ENCODE assay signal across 2 cellular contexts in genomic region chr1:154115180-154115579, GRCh38.
A peak's percentile ranks its signal among the peaks of the same experiment; 100 is the strongest.
TF ChIP-seq lines count a peak whose summit lies in the region.

No MANE protein-coding gene starts in this region.

TF ChIP-seq in liver, 16 proteins besides CTCF, POLR2A, EP300 and RAD21:
- TF ChIP-seq GABPA (IDR thresholded peaks at IDR 0.05 in 1 of 2, conservative IDR thresholded peaks at IDR 0.05 in 1 of 2) (no peak), HNF4A (conservative IDR thresholded peaks at IDR 0.05) (peak; percentile 15 to 40), NR2F2 (IDR thresholded peaks at IDR 0.05) (no peak), SP1 (IDR thresholded peaks at IDR 0.05) (peak; percentile 44), TAF1 (conservative IDR thresholded peaks at IDR 0.05) (no peak), FOXA1 (IDR thresholded peaks at IDR 0.05) (no peak), RXRA (IDR thresholded peaks at IDR 0.05) (no peak)
- TF ChIP-seq, protein P1, sequence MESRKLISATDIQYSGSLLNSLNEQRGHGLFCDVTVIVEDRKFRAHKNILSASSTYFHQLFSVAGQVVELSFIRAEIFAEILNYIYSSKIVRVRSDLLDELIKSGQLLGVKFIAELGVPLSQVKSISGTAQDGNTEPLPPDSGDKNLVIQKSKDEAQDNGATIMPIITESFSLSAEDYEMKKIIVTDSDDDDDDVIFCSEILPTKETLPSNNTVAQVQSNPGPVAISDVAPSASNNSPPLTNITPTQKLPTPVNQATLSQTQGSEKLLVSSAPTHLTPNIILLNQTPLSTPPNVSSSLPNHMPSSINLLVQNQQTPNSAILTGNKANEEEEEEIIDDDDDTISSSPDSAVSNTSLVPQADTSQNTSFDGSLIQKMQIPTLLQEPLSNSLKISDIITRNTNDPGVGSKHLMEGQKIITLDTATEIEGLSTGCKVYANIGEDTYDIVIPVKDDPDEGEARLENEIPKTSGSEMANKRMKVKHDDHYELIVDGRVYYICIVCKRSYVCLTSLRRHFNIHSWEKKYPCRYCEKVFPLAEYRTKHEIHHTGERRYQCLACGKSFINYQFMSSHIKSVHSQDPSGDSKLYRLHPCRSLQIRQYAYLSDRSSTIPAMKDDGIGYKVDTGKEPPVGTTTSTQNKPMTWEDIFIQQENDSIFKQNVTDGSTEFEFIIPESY (IDR thresholded peaks at IDR 0.05) = no peak
- TF ChIP-seq, protein P2, sequence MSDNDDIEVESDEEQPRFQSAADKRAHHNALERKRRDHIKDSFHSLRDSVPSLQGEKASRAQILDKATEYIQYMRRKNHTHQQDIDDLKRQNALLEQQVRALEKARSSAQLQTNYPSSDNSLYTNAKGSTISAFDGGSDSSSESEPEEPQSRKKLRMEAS (IDR thresholded peaks at IDR 0.05) = no peak
- TF ChIP-seq, protein P3, sequence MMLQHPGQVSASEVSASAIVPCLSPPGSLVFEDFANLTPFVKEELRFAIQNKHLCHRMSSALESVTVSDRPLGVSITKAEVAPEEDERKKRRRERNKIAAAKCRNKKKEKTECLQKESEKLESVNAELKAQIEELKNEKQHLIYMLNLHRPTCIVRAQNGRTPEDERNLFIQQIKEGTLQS (IDR thresholded peaks at IDR 0.05) = no peak

TF ChIP-seq in HepG2, 621 proteins besides CTCF, POLR2A, EP300 and RAD21:
- no peak for TF ChIP-seq KDM5A (IDR thresholded peaks at IDR 0.05; ENCODE audit: borderline replicate concordance, low read length)
- no peak for TF ChIP-seq HOXD1 (CRISPR knock-in tag; IDR thresholded peaks at IDR 0.05)
- no peak for TF ChIP-seq ZNF549 (CRISPR knock-in tag; IDR thresholded peaks at IDR 0.05)
- no peak for TF ChIP-seq FOXK1 (CRISPR knock-in tag; IDR thresholded peaks at IDR 0.05; ENCODE audit: borderline replicate concordance, low read depth)
- no peak for TF ChIP-seq FOXK2 (IDR thresholded peaks at IDR 0.05)
- TF ChIP-seq ZFP36L1 (CRISPR knock-in tag; IDR thresholded peaks at IDR 0.05) = no peak
- no peak for TF ChIP-seq ZSCAN21 (CRISPR knock-in tag; IDR thresholded peaks at IDR 0.05; ENCODE audit: borderline replicate concordance)
- TF ChIP-seq ZNF296 (CRISPR knock-in tag; conservative IDR thresholded peaks at IDR 0.05) = no peak
- no peak for TF ChIP-seq ZBTB1 (CRISPR knock-in tag; IDR thresholded peaks at IDR 0.05; ENCODE audit: borderline replicate concordance)
- TF ChIP-seq, protein P4, sequence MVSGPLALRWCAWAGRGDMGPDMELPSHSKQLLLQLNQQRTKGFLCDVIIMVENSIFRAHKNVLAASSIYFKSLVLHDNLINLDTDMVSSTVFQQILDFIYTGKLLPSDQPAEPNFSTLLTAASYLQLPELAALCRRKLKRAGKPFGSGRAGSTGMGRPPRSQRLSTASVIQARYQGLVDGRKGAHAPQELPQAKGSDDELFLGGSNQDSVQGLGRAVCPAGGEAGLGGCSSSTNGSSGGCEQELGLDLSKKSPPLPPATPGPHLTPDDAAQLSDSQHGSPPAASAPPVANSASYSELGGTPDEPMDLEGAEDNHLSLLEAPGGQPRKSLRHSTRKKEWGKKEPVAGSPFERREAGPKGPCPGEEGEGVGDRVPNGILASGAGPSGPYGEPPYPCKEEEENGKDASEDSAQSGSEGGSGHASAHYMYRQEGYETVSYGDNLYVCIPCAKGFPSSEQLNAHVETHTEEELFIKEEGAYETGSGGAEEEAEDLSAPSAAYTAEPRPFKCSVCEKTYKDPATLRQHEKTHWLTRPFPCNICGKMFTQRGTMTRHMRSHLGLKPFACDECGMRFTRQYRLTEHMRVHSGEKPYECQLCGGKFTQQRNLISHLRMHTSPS (CRISPR knock-in tag; IDR thresholded peaks at IDR 0.05; ENCODE audit: low read depth) = no peak
- TF ChIP-seq ZSCAN30 (CRISPR knock-in tag; IDR thresholded peaks at IDR 0.05) = no peak
- no peak for TF ChIP-seq MAFG (CRISPR knock-in tag; IDR thresholded peaks at IDR 0.05)
- TF ChIP-seq PRPF4 (IDR thresholded peaks at IDR 0.05; ENCODE audit: low read depth, low read length, poor library complexity, severe bottlenecking) = no peak
- TF ChIP-seq ZNF383 (CRISPR knock-in tag; IDR thresholded peaks at IDR 0.05; ENCODE audit: borderline replicate concordance) = no peak
- TF ChIP-seq ZBTB4 (CRISPR knock-in tag; IDR thresholded peaks at IDR 0.05; ENCODE audit: borderline replicate concordance) = no peak
TF ChIP-seq in HepG2: peak in this region for 0.
